ENCODE assay signal across 8 cellular contexts in the genomic region with DNA sequence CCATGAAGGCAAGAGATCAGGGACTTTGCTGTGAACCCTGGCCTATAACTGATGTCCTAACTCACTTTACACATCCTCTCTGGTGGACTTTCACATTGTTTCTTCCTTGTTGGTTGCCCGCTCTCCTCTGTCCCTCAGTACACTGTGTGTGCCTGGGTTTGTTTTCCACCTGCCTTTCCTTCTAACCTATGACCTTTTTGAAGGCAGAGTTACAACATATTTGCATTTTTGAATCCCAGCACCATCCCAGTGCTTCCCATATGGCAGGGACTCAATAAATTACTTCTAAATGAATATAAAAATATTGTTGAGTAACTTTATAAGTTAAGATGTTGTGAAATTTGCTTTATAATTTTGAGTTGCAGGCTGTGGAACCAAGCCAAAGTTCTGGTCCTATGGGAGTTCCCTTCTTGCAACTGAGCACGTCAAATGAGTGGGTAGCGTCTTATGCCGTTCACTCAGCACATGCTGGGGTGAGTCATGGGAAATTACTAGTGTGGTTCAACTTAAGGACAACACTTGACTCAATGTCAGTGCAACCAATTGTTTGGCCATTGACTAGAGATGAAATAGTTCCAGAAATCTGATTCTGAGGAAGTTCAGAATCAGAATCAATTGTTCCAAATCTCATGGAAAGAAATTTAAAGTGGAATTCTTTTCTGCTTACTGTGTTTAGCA.
A peak's percentile ranks its signal among the peaks of the same experiment; 100 is the strongest.
DNase-seq lines count a peak whose midpoint lies in the region; ATAC-seq lines count a peak whose summit lies in the region.

No MANE protein-coding gene starts in this region.

- peak; percentile 87 for ATAC-seq in HG02870 (IDR thresholded peaks at IDR 0.05; ENCODE audit: unreplicated experiment)
- ATAC-seq in left cardiac atrium = peak; percentile 98 to 99

- no peak overlapping the region for H3K4me3 Mint-ChIP-seq in immature natural killer cell

- in situ Hi-C loops in SK-MEL-5 (cut with HindIII; ENCODE audit: low pct_unique_long_range_greater_than_20kb, low sequenced_read_pairs) = no loop called here

- H3K9me3 Mint-ChIP-seq in immature natural killer cell = peaks cover 0 to 41% (median 5%) of the 10 kb centered on the region in 6 donors

- DNase-seq in NCI-H2171 treated with DMSO at 0.1 percent for 48 hours (lab: John Stamatoyannopoulos, UW) (peak; percentile 20), NCI-H2171 (lab: John Stamatoyannopoulos, UW) (no peak), SK-MEL-5 (ENCODE audit: low read depth, low spot score) (peak; percentile 88), left cardiac atrium (peak; percentile 77), cerebellar nuclear complex (lab: John Stamatoyannopoulos, UW) (no peak), pons (ENCODE audit: low spot score) (no peak), immature natural killer cell (no peak)

- H3K36me3 Mint-ChIP-seq in immature natural killer cell = peaks cover 0 to 3% (median 0%) of the 10 kb centered on the region in 3 donors

- H3K4me1 Mint-ChIP-seq in immature natural killer cell = no peaks in the 10 kb centered on the region

- no peak overlapping the region for H3K27ac Mint-ChIP-seq in immature natural killer cell

- peaks cover 0 to 7% (median 2%) of the 10 kb centered on the region in 3 donors for H3K27me3 Mint-ChIP-seq in immature natural killer cell (ENCODE audit: low read depth in 3 of 3)

- intact Hi-C loops in left cardiac atrium (cut with DNase I) = no loop called here

Comparison
In these comparisons a context has a peak if more than half of its experiments do, and no peak if none do; other contexts are left out.
1. DNase-seq: peak in NCI-H2171 treated with DMSO at 0.1 percent for 48 hours (single experiment), SK-MEL-5 (single experiment) and left cardiac atrium (single experiment); none in NCI-H2171 (single experiment), cerebellar nuclear complex (0 of 2), pons (single experiment) and immature natural killer cell (0 of 3).